Comparison of ENCODE assay signal across 2 cellular contexts in the genomic region with DNA sequence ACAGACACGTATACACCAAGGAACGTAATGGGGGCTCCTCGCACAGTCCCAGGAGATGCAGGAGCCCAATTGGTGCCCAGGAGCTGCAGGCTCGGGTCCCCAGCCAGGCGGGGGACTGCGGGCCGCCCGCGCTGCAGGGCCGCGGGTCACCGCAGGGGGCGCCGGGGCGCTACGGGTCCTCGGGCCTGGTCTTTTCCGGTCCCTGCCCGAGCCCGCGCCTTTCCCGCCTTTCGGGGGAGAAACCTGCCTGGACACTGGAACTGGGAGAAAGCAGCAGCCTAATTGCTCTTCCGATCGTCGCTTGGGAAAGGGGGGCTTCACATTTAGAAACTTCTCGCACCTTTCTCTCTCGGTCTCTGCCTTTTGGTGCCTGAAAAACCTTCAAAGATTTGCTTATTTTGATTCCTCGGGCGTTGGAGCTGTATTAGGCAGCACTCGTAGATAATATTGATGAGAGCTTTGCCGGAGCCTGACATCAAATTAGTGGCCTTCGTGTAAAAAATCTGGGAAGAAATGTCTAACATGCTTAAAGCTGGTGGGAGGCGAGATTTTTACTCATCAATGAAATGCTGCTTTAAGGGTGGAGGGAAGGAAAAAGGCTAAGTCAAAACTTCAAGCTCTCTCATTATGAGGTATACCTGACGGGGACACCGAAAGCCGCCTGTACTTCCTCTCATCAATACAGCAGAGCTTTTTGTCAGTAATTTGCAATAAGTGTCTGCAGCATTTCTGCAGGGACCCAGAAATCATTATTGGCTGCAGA.
A peak's percentile ranks its signal among the peaks of the same experiment; 100 is the strongest.
TF ChIP-seq lines count a peak whose summit lies in the region.

No MANE protein-coding gene starts in this region.

TF ChIP-seq in GM12878, 131 proteins besides CTCF, POLR2A, EP300 and RAD21 (continued from another document):
- peak; percentile 41; the same call in 1 of the 2 replicates for TF ChIP-seq NR2F1 (conservative IDR thresholded peaks at IDR 0.05)

TF ChIP-seq in HEK293T, 16 proteins besides CTCF, POLR2A, EP300 and RAD21:
- TF ChIP-seq, protein P1, sequence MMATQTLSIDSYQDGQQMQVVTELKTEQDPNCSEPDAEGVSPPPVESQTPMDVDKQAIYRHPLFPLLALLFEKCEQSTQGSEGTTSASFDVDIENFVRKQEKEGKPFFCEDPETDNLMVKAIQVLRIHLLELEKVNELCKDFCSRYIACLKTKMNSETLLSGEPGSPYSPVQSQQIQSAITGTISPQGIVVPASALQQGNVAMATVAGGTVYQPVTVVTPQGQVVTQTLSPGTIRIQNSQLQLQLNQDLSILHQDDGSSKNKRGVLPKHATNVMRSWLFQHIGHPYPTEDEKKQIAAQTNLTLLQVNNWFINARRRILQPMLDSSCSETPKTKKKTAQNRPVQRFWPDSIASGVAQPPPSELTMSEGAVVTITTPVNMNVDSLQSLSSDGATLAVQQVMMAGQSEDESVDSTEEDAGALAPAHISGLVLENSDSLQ (IDR thresholded peaks at IDR 0.05): no peak
- TF ChIP-seq L3MBTL2 (conservative IDR thresholded peaks at IDR 0.05): no peak
- no peak for TF ChIP-seq SUZ12 (IDR thresholded peaks at IDR 0.05)
- no peak for TF ChIP-seq SP1 (IDR thresholded peaks at IDR 0.05)
- TF ChIP-seq ARNT (IDR thresholded peaks at IDR 0.05): no peak
- TF ChIP-seq CTBP1 (IDR thresholded peaks at IDR 0.05; ENCODE audit: borderline replicate concordance): no peak
- no peak for TF ChIP-seq FOXK2 (IDR thresholded peaks at IDR 0.05)
- no peak for TF ChIP-seq TARDBP (IDR thresholded peaks at IDR 0.05)
- no peak for TF ChIP-seq NFRKB (IDR thresholded peaks at IDR 0.05)
- TF ChIP-seq BHLHE40 (IDR thresholded peaks at IDR 0.05; ENCODE audit: borderline replicate concordance): no peak
- no peak for TF ChIP-seq ELF4 (IDR thresholded peaks at IDR 0.05)
- no peak for TF ChIP-seq FOXM1 (IDR thresholded peaks at IDR 0.05; ENCODE audit: borderline replicate concordance)
- no peak for TF ChIP-seq HDGF (IDR thresholded peaks at IDR 0.05; ENCODE audit: borderline replicate concordance)
- TF ChIP-seq LEF1 (IDR thresholded peaks at IDR 0.05; ENCODE audit: borderline replicate concordance): no peak
TF ChIP-seq in HEK293T: peak in this region for 0.
